8 cellular contexts compared by ENCODE assay signal in genomic region chr7:101216001-101216859, GRCh38. TPM values are rescaled to one million over a fixed set of nuclear protein-coding genes. Genes with fewer than 3 reads are reported as not detected.
DNase-seq lines count a peak whose midpoint lies in the region; ATAC-seq and TF ChIP-seq lines count a peak whose summit lies in the region.

No MANE protein-coding gene starts in this region.

- POLR2A ChIA-PET in HCT116 (lab: Charles Lee), result interaction anchor here (0.5 kb wide), 1 partner anchor 81 kb away, joined by 4 read pairs; no protein-coding TSS in a partner anchor

- TF ChIP-seq EP300 in upper lobe of left lung (IDR thresholded peaks at IDR 0.05), result no peak

- peak overlapping the region; percentile 97 for H3K4me2 ChIP-seq in HCT116 (ENCODE audit: low read length)

- no peak overlapping the region for H2AFZ ChIP-seq in HCT116 (ENCODE audit: low read depth, low read length, poor library complexity, severe bottlenecking)

- H3K9ac ChIP-seq in HCT116 (ENCODE audit: low read length), result peak overlapping the region; percentile 85
- peak overlapping the region; percentile 59 to 76 for H3K9ac ChIP-seq in liver (ENCODE audit: low read depth in 1 of 2, low read length in 2 of 2)

- H3K27me3 ChIP-seq in HCT116 (ENCODE audit: insufficient read depth, low read length), result no peaks in the 10 kb centered on the region
- no peaks in the 10 kb centered on the region for H3K27me3 ChIP-seq in ascending aorta
- H3K27me3 ChIP-seq in liver (ENCODE audit: control insufficient read depth in 4 of 4, insufficient read depth in 4 of 4, low read length in 3 of 4), result no peaks in the 10 kb centered on the region
- H3K27me3 ChIP-seq in upper lobe of left lung, result no peaks in the 10 kb centered on the region

- DNase-seq in AG08395 (ENCODE audit: low spot score) (peak; percentile 31), HCT116 (ENCODE audit: low read depth, low spot score) (no peak), ascending aorta (ENCODE audit: low spot score in 2 of 2) (no peak), upper lobe of left lung (peak in 1 of 2 donors; percentile 45), NCI-H1436 (lab: John Stamatoyannopoulos, UW) (no peak), NCI-H446 treated with DMSO at 0.1 percent for 48 hours (lab: John Stamatoyannopoulos, UW) (no peak)

- no peak for ATAC-seq in HCT116
- peak in 1 of 2 donors; percentile 10 for ATAC-seq in upper lobe of left lung (ENCODE audit: low FRiP score in 2 of 2)
- no peak for ATAC-seq in HG02970 (IDR thresholded peaks at IDR 0.05; ENCODE audit: low FRiP score, unreplicated experiment)

- H3K27ac ChIP-seq in HCT116 (ENCODE audit: low read depth, low read length) (peak overlapping the region; percentile 91), ascending aorta (peak overlapping the region; percentile 55 to 78), liver (ENCODE audit: low read depth in 1 of 2, low read length in 2 of 2) (peak overlapping the region in 1 of 2 donors; percentile 96), upper lobe of left lung (peak overlapping the region; percentile 8 to 95 (median 91))

- H3K4me3 ChIP-seq in HCT116 (replicated peaks in 1 of 2; ENCODE audit: low read depth in 1 of 2, low read length in 2 of 2) (peak overlapping the region; percentile 93 to 97), ascending aorta (peak overlapping the region; percentile 72 to 78), liver (ENCODE audit: low read depth in 1 of 3, low read length in 3 of 3) (peak overlapping the region; percentile 71 to 95 (median 73)), upper lobe of left lung (peak overlapping the region; percentile 81 to 87 (median 84))

- intact Hi-C loops in HCT116 (cut with micrococcal nuclease) (no loop called here), ascending aorta (cut with DNase I) (loop anchor here (5.0 kb wide), 2 partner anchors 329 to 1216 kb away; partner anchors contain the start of genes ORAI2 and UFSP1)

- TF ChIP-seq CTCF in HCT116 (IDR thresholded peaks at IDR 0.05 in 2 of 3, conservative IDR thresholded peaks at IDR 0.05 in 1 of 3; ENCODE audit: borderline replicate concordance in 1 of 3, insufficient read depth in 1 of 3, low read depth in 2 of 3, low read length in 2 of 3) (no peak), ascending aorta (IDR thresholded peaks at IDR 0.05) (no peak), liver (IDR thresholded peaks at IDR 0.05; ENCODE audit: low read depth, low read length, missing input control) (no peak), upper lobe of left lung (IDR thresholded peaks at IDR 0.05) (no peak)

- CTCF ChIA-PET in HCT116 (lab: Charles Lee), result interaction anchor here (2.2 to 2.3 kb wide), 2 partner anchors 24 to 72 kb away, joined by 12 to 21 read pairs; no protein-coding TSS in a partner anchor

- no peaks in the 10 kb centered on the region for H3K9me3 ChIP-seq in HCT116 (ENCODE audit: control insufficient read depth in 1 of 2, insufficient read depth in 1 of 2, low read depth in 1 of 2, low read length in 2 of 2)
- no peaks in the 10 kb centered on the region for H3K9me3 ChIP-seq in ascending aorta
- H3K9me3 ChIP-seq in liver (ENCODE audit: control insufficient read depth in 4 of 4, low read length in 3 of 4), result no peaks in the 10 kb centered on the region
- no peaks in the 10 kb centered on the region for H3K9me3 ChIP-seq in upper lobe of left lung

- H3K4me1 ChIP-seq in HCT116 (ENCODE audit: control insufficient read depth in 1 of 2, insufficient read depth in 2 of 2, low read length in 2 of 2) (peaks cover 0 to 21% of the 10 kb centered on the region in 2 experiments; a peak in 2 of 4 replicates), ascending aorta (peaks cover 9 to 18% of the 10 kb centered on the region in 2 donors), liver (ENCODE audit: control insufficient read depth in 4 of 4, insufficient read depth in 4 of 4, low read length in 3 of 4) (peaks cover 17 to 40% (median 35%) of the 10 kb centered on the region in 4 donors), upper lobe of left lung (peaks cover 28 to 42% (median 31%) of the 10 kb centered on the region in 4 donors)

- H3K79me2 ChIP-seq in HCT116 (ENCODE audit: insufficient read depth, low read length), result peaks cover 36% of the 10 kb centered on the region

- H4K20me1 ChIP-seq in HCT116 (ENCODE audit: insufficient read depth), result no peaks in the 10 kb centered on the region

- H3K36me3 ChIP-seq in HCT116 (ENCODE audit: control insufficient read depth in 1 of 2, insufficient read depth in 2 of 2, low read length in 2 of 2), result peaks cover 0 to 9% of the 10 kb centered on the region in 2 experiments; a peak in 3 of 4 replicates
- H3K36me3 ChIP-seq in ascending aorta, result peaks cover 14 to 37% of the 10 kb centered on the region in 2 donors
- peaks cover under 1 to 12% (median 6%) of the 10 kb centered on the region in 4 donors for H3K36me3 ChIP-seq in liver (ENCODE audit: control insufficient read depth in 4 of 4, insufficient read depth in 3 of 4, low read depth in 1 of 4, low read length in 3 of 4)
- peaks cover 4 to 40% (median 33%) of the 10 kb centered on the region in 4 donors for H3K36me3 ChIP-seq in upper lobe of left lung

- TF ChIP-seq POLR2A in HCT116 (IDR thresholded peaks at IDR 0.05; ENCODE audit: borderline replicate concordance, extremely low read depth, insufficient read depth, insufficient read length) (no peak), upper lobe of left lung (IDR thresholded peaks at IDR 0.05) (no peak)

- BruUV-seq in HCT116 (replicated peaks; lab: Mats Ljungman, UMichigan), result TSS peak; percentile 47

- WGBS in liver, result 73% methylated on average over 31 of the region's 31 CpGs
- 62 to 66% methylated on average over 24 to 25 of the region's 31 CpGs for WGBS in upper lobe of left lung, 2 donors

- RAD21 ChIA-PET in HCT116 (lab: Charles Lee; ENCODE audit: low non-redundant PET in 1 of 2, low total read pairs in 2 of 2, uncharacterized antibody in 2 of 2, unreplicated experiment in 2 of 2), result no interaction called here

- TF ChIP-seq RAD21 in HCT116 (IDR thresholded peaks at IDR 0.05; ENCODE audit: low read depth) (no peak), liver (IDR thresholded peaks at IDR 0.05) (no peak)

- no peaks in the 10 kb centered on the region for H3K9me2 ChIP-seq in HCT116 (ENCODE audit: insufficient read depth)

TF ChIP-seq in HCT116, 20 proteins besides CTCF, POLR2A, EP300 and RAD21 (continues in another document):
- TF ChIP-seq TCF7L2 (IDR thresholded peaks at IDR 0.05; ENCODE audit: borderline replicate concordance, extremely low read depth, insufficient read depth, insufficient read length) (no peak), ZBTB33 (IDR thresholded peaks at IDR 0.05; ENCODE audit: extremely low read depth, insufficient replicate concordance, low read length) (no peak)

TF ChIP-seq in liver, 16 proteins besides CTCF, POLR2A, EP300 and RAD21:
- no peak for TF ChIP-seq MAX (IDR thresholded peaks at IDR 0.05)
- no peak for TF ChIP-seq HNF4A (conservative IDR thresholded peaks at IDR 0.05)
- no peak for TF ChIP-seq FOXA1 (IDR thresholded peaks at IDR 0.05)
- TF ChIP-seq NR2F2 (IDR thresholded peaks at IDR 0.05), result no peak

RNA-seq across cellular contexts. Expression of gene PLOD3, which starts 1.2 kb away (rescaled TPM):
- total RNA-seq in HCT116 (2021; ENCODE audit: unreplicated experiment) (83.7 TPM), ascending aorta (165 TPM), liver (10 to 100 TPM; 19.4 to 32.1 TPM), upper lobe of left lung (100 to 1,000 TPM in 1 of 6 donors, 10 to 100 TPM in 5; 38.2 to 104 (median 66.2) TPM)
- 110 and 113 TPM in 2 replicates for polyA plus RNA-seq in HCT116 (2012)
- polyA plus RNA-seq in liver, result 10 to 100 TPM; 23.2 to 42.9 TPM

RNA-seq across cellular contexts. Expression of gene ZNHIT1, which starts 1.7 kb away (rescaled TPM):
- total RNA-seq in HCT116 (2021; ENCODE audit: unreplicated experiment) (69.4 TPM), ascending aorta (87.9 TPM), liver (10 to 100 TPM; 52.7 to 74.9 TPM), upper lobe of left lung (10 to 100 TPM; 46.1 to 74.3 (median 68.5) TPM)
- polyA plus RNA-seq in HCT116 (2012), result 42.1 and 53.5 TPM in 2 replicates
- polyA plus RNA-seq in liver, result 100 to 1,000 TPM; 110 to 149 TPM

RNA-seq across cellular contexts. Expression of gene MOGAT3, which starts 15.4 kb away (rescaled TPM):
- total RNA-seq in HCT116 (2021; ENCODE audit: unreplicated experiment) (not detected), ascending aorta (not detected), liver (1 to 10 TPM; 1.8 to 4.2 TPM), upper lobe of left lung (not detected)
- polyA plus RNA-seq in HCT116 (2012), result 0.04 TPM in 1 of 2 replicates, not detected in the other
- 1 to 10 TPM; 3.3 to 7.9 TPM for polyA plus RNA-seq in liver

RNA-seq across cellular contexts. Expression of gene CLDN15, which starts 21.4 kb away (rescaled TPM):
- 16.9 TPM for total RNA-seq in HCT116 (2021; ENCODE audit: unreplicated experiment)
- 8.8 and 8.9 TPM in 2 replicates for polyA plus RNA-seq in HCT116 (2012)
- total RNA-seq in ascending aorta, result 27.7 TPM
- total RNA-seq in liver, result 10 to 100 TPM in 1 of 2 donors, 1 to 10 TPM in 1; 5.2 to 12.4 TPM
- polyA plus RNA-seq in liver, result 1 to 10 TPM; 3.7 to 4.0 TPM
- 10 to 100 TPM in 3 of 6 donors, 1 to 10 TPM in 3; 6.0 to 31.4 (median 8.8) TPM for total RNA-seq in upper lobe of left lung

RNA-seq across cellular contexts. Expression of gene FIS1, which starts 28.7 kb away (rescaled TPM):
- total RNA-seq in HCT116 (2021; ENCODE audit: unreplicated experiment) (114 TPM), ascending aorta (266 TPM), liver (100 to 1,000 TPM; 112 to 133 TPM), upper lobe of left lung (100 to 1,000 TPM; 167 to 276 (median 221) TPM)
- 179 and 201 TPM in 2 replicates for polyA plus RNA-seq in HCT116 (2012)
- polyA plus RNA-seq in liver, result 100 to 1,000 TPM; 177 to 192 TPM
